9 cellular contexts compared by ENCODE assay signal in the genomic region with DNA sequence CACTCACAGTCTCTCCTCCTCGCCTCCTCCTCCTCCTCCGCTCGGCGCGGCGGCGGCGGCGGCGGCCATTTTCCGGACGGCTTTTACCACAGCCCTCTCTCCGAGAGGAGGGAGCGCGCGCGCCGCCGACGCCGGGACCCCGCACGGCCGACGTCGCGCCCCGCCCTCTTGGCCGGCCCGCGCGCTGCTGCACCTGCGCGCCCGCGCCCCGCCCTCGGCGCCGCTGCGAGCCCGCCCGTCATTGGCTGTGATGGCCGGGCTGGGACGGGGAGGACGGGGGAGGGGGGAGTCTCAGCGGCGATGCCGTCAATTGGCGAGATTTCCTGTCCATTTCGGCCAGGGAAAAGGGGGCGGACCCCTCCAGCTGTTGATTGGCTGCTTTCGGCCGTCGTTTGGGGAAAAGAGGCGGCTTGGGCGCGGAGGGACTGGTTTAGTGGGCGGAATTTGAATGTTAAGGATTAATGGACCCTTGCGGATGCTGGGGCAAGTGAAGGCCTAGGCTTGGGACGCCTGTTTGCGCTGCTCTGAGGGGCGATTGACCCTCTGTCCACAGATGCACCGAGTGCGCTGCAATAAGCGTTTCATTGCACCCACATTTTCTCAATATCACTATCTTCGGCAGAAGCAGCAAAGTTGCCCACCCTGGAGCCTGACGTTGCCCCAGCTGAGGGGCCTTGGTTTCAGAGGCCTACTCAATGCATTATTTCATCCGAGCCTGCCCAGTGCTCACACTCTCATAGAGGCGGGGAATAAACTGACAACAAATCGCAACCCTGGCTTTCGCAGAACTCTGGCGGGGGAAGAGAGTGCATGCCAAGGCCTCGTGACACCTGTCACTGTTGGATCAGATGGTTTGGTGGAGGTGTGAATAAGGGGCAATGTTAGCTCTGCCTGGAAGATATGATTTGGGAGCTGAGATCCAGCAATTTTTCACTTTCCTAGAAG.
A peak's percentile ranks its signal among the peaks of the same experiment; 100 is the strongest.
DNase-seq lines count a peak whose midpoint lies in the region; ATAC-seq and FAIRE-seq lines count a peak whose summit lies in the region.
"Had no signal": no experiment of that assay in that cellular context is flagged by ENCODE, and none has a peak within 500 bp of the region (broad histone marks: within the 10 kb centered on the region; RNA-seq: fewer than 3 reads in every experiment).

A gene (minus strand): TSS at position 121 of the 945 bp plus-strand sequence.

- peak within 1 kb of the TSS; percentile 91 for H3K27ac ChIP-seq in cingulate gyrus (ENCODE audit: low read depth, low read length)
- H3K27ac ChIP-seq in layer of hippocampus (ENCODE audit: low read depth, low read length): peak within 1 kb of the TSS; percentile 84

- peak; percentile 72 for ATAC-seq in HG03457 (IDR thresholded peaks at IDR 0.05; ENCODE audit: unreplicated experiment)

- no peaks in the 10 kb centered on the region for H3K27me3 ChIP-seq in layer of hippocampus (ENCODE audit: control insufficient read depth, insufficient read depth, low read length)

- DNase-seq in Ammon's horn (ENCODE audit: low spot score): peak; percentile 94
- DNase-seq in GM19239 (ENCODE audit: insufficient read length, low spot score): peak; percentile 81
- DNase-seq in NCI-H526 (lab: John Stamatoyannopoulos, UW): peak; percentile 90 to 96
- peak; percentile 90 for DNase-seq in activated CD4-positive, alpha-beta T cell treated with anti-CD3 and anti-CD28 coated beads for 48 hours
- DNase-seq in stimulated activated CD4-positive, alpha-beta T cell treated with anti-CD3 and anti-CD28 coated beads, Interleukin-1b, Interleukin-23, amount 100 ng/mL, for 24 hours (ENCODE audit: low read depth in 4 of 4, low spot score in 1 of 4): peak; percentile 40 to 87 (median 65)

- peak; percentile 62 for FAIRE-seq in GM19239 (lab: Jason Lieb, UNC)
- FAIRE-seq: endometrium had no signal

Comparison
In these comparisons a context has a peak if more than half of its experiments do, and no peak if none do; other contexts are left out.
1. Peak in every context shown above with its lines: DNase-seq, ATAC-seq and H3K27ac ChIP-seq.